Comparison of ENCODE assay signal across 7 cellular contexts in genomic region chr16:58684354-58685083, GRCh38.
DNase-seq lines count a peak whose midpoint lies in the region; ATAC-seq and TF ChIP-seq lines count a peak whose summit lies in the region.

Gene SLC38A7 (minus strand): TSS chr16:58684770. CDS start chr16:58680126, 4,644 bp downstream.

- peak; percentile 4 for DNase-seq in NCI-H1436 treated with DMSO at 0.1 percent for 48 hours (lab: John Stamatoyannopoulos, UW)
- peak; percentile 75 for DNase-seq in UCSD-AML1 (lab: John Stamatoyannopoulos, UW; ENCODE audit: unreplicated experiment)
- DNase-seq in brain microvascular endothelial cell, result peak; percentile 86
- DNase-seq in skeletal muscle cell (ENCODE audit: low read depth), result peak; percentile 27

- H3K27ac ChIP-seq in brain microvascular endothelial cell, result peak within 1 kb of the TSS; percentile 86

- peaks cover 2% of the 10 kb centered on the region for H3K36me3 ChIP-seq in brain microvascular endothelial cell (replicated peaks)

- in situ Hi-C loops in brain microvascular endothelial cell (cut with HindIII; ENCODE audit: low pct_ligation_motif_present, low sequenced_read_pairs), result no loop called here

- ATAC-seq in GM18505 (IDR thresholded peaks at IDR 0.05; ENCODE audit: unreplicated experiment) (peak; percentile 99), HG02798 (IDR thresholded peaks at IDR 0.05; ENCODE audit: poor library complexity, unreplicated experiment) (peak; percentile 99)

- H3K4me3 ChIP-seq in brain microvascular endothelial cell (ENCODE audit: low read depth, low read length) (peak within 1 kb of the TSS; percentile 100), iPS-11a (ENCODE audit: low read depth, low read length) (peak within 1 kb of the TSS; percentile 94), skeletal muscle cell (ENCODE audit: low read depth, low read length) (peak within 1 kb of the TSS; percentile 98)

- no peak for TF ChIP-seq POLR2A in GM18505 (IDR thresholded peaks at IDR 0.05; ENCODE audit: borderline replicate concordance, extremely low read depth, insufficient read depth, insufficient read length)

- no peaks in the 10 kb centered on the region for H3K27me3 ChIP-seq in brain microvascular endothelial cell (replicated peaks)

- TF ChIP-seq CTCF in brain microvascular endothelial cell (IDR thresholded peaks at IDR 0.05; ENCODE audit: low read depth, low read length, missing control alignments), result no peak

Comparison
In these comparisons a context has a peak if more than half of its experiments do, and no peak if none do; other contexts are left out.
1. Peak in every context shown above with its lines: DNase-seq, ATAC-seq, H3K4me3 ChIP-seq and H3K27ac ChIP-seq.
2. DNase-seq: peak in every context shown above with its lines; median percentile 86 in brain microvascular endothelial cell; 75 in UCSD-AML1; 27 in skeletal muscle cell; 4 in NCI-H1436 treated with DMSO at 0.1 percent for 48 hours.